1 cellular context compared by ENCODE assay signal in genomic region chr6:34246563-34247391, GRCh38.
TF ChIP-seq lines count a peak whose summit lies in the region.

No MANE protein-coding gene starts in this region.

TF ChIP-seq in K562, 482 proteins besides CTCF, POLR2A, EP300 and RAD21 (continued from another document and continues in another):
- TF ChIP-seq E4F1 (CRISPR knock-in tag; IDR thresholded peaks at IDR 0.05; ENCODE audit: borderline replicate concordance) (no peak), HMG20B (CRISPR knock-in tag; IDR thresholded peaks at IDR 0.05) (no peak), MAZ (CRISPR knock-in tag; conservative IDR thresholded peaks at IDR 0.05 in 1 of 2, IDR thresholded peaks at IDR 0.05 in 1 of 2) (peak in 1 of 2 experiments; percentile 47; a peak in 2 of 4 replicates), ARHGAP35 (IDR thresholded peaks at IDR 0.05; ENCODE audit: partially characterized antibody) (peak; percentile 13), POLR2AphosphoS2 (IDR thresholded peaks at IDR 0.05; ENCODE audit: low read length) (peak; percentile 96; the same call in 1 of the 2 replicates), ELF2 (CRISPR knock-in tag; IDR thresholded peaks at IDR 0.05) (peak; percentile 57; the same call in 1 of the 2 replicates), ZNF174 (CRISPR knock-in tag; IDR thresholded peaks at IDR 0.05) (no peak), BRCA1 (IDR thresholded peaks at IDR 0.05) (no peak), BRCA1 (CRISPR knock-in tag; IDR thresholded peaks at IDR 0.05) (no peak), MCM3 (IDR thresholded peaks at IDR 0.05) (no peak), CBX3 (IDR thresholded peaks at IDR 0.05; ENCODE audit: borderline replicate concordance in 1 of 2, low read length in 2 of 2) (peak in 1 of 2 experiments; percentile 39; a peak in 1 of 3 replicates), HCFC1 (IDR thresholded peaks at IDR 0.05; ENCODE audit: low read depth, low read length) (peak; percentile 9; the same call in 1 of the 2 replicates), ZKSCAN1 (IDR thresholded peaks at IDR 0.05; ENCODE audit: low read depth, low read length) (no peak), MAX (CRISPR knock-in tag; IDR thresholded peaks at IDR 0.05) (no peak), MYNN (IDR thresholded peaks at IDR 0.05) (peak; percentile 95), MYNN (CRISPR knock-in tag; IDR thresholded peaks at IDR 0.05) (no peak), POLR2AphosphoS5 (IDR thresholded peaks at IDR 0.05; ENCODE audit: control insufficient read depth, insufficient read depth, low read depth, low read length) (peak; percentile 89), MYBL2 (IDR thresholded peaks at IDR 0.05; ENCODE audit: low read depth) (no peak), MYBL2 (CRISPR knock-in tag; IDR thresholded peaks at IDR 0.05; ENCODE audit: borderline replicate concordance) (no peak), ZNF318 (IDR thresholded peaks at IDR 0.05; ENCODE audit: borderline replicate concordance in 1 of 2, low read depth in 1 of 2) (no peak), ZNF277 (CRISPR knock-in tag; IDR thresholded peaks at IDR 0.05; ENCODE audit: borderline replicate concordance) (no peak), GATAD2A (IDR thresholded peaks at IDR 0.05) (0 out of 2 replicates have a peak, but pooled peaks have one; percentile 22), TBP (optimal IDR thresholded peaks at IDR 0.05; ENCODE audit: low read depth, low read length) (no peak), ZNF431 (CRISPR knock-in tag; IDR thresholded peaks at IDR 0.05) (0 out of 2 replicates have a peak, but pooled peaks have one; percentile 12)
- TF ChIP-seq, protein P1, sequence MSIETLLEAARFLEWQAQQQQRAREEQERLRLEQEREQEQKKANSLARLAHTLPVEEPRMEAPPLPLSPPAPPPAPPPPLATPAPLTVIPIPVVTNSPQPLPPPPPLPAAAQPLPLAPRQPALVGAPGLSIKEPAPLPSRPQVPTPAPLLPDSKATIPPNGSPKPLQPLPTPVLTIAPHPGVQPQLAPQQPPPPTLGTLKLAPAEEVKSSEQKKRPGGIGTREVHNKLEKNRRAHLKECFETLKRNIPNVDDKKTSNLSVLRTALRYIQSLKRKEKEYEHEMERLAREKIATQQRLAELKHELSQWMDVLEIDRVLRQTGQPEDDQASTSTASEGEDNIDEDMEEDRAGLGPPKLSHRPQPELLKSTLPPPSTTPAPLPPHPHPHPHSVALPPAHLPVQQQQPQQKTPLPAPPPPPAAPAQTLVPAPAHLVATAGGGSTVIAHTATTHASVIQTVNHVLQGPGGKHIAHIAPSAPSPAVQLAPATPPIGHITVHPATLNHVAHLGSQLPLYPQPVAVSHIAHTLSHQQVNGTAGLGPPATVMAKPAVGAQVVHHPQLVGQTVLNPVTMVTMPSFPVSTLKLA (conservative IDR thresholded peaks at IDR 0.05): 0 out of 4 replicates have a peak, but pooled peaks of 1 of the 2 experiments have one; percentile 24
- TF ChIP-seq, protein P2, sequence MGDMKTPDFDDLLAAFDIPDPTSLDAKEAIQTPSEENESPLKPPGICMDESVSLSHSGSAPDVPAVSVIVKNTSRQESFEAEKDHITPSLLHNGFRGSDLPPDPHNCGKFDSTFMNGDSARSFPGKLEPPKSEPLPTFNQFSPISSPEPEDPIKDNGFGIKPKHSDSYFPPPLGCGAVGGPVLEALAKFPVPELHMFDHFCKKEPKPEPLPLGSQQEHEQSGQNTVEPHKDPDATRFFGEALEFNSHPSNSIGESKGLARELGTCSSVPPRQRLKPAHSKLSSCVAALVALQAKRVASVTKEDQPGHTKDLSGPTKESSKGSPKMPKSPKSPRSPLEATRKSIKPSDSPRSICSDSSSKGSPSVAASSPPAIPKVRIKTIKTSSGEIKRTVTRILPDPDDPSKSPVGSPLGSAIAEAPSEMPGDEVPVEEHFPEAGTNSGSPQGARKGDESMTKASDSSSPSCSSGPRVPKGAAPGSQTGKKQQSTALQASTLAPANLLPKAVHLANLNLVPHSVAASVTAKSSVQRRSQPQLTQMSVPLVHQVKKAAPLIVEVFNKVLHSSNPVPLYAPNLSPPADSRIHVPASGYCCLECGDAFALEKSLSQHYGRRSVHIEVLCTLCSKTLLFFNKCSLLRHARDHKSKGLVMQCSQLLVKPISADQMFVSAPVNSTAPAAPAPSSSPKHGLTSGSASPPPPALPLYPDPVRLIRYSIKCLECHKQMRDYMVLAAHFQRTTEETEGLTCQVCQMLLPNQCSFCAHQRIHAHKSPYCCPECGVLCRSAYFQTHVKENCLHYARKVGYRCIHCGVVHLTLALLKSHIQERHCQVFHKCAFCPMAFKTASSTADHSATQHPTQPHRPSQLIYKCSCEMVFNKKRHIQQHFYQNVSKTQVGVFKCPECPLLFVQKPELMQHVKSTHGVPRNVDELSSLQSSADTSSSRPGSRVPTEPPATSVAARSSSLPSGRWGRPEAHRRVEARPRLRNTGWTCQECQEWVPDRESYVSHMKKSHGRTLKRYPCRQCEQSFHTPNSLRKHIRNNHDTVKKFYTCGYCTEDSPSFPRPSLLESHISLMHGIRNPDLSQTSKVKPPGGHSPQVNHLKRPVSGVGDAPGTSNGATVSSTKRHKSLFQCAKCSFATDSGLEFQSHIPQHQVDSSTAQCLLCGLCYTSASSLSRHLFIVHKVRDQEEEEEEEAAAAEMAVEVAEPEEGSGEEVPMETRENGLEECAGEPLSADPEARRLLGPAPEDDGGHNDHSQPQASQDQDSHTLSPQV (IDR thresholded peaks at IDR 0.05): peak; percentile 76
- TF ChIP-seq, protein P3, sequence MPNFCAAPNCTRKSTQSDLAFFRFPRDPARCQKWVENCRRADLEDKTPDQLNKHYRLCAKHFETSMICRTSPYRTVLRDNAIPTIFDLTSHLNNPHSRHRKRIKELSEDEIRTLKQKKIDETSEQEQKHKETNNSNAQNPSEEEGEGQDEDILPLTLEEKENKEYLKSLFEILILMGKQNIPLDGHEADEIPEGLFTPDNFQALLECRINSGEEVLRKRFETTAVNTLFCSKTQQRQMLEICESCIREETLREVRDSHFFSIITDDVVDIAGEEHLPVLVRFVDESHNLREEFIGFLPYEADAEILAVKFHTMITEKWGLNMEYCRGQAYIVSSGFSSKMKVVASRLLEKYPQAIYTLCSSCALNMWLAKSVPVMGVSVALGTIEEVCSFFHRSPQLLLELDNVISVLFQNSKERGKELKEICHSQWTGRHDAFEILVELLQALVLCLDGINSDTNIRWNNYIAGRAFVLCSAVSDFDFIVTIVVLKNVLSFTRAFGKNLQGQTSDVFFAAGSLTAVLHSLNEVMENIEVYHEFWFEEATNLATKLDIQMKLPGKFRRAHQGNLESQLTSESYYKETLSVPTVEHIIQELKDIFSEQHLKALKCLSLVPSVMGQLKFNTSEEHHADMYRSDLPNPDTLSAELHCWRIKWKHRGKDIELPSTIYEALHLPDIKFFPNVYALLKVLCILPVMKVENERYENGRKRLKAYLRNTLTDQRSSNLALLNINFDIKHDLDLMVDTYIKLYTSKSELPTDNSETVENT (CRISPR knock-in tag; IDR thresholded peaks at IDR 0.05): peak; percentile 55; the same call in 1 of the 2 replicates
- TF ChIP-seq, protein P4, sequence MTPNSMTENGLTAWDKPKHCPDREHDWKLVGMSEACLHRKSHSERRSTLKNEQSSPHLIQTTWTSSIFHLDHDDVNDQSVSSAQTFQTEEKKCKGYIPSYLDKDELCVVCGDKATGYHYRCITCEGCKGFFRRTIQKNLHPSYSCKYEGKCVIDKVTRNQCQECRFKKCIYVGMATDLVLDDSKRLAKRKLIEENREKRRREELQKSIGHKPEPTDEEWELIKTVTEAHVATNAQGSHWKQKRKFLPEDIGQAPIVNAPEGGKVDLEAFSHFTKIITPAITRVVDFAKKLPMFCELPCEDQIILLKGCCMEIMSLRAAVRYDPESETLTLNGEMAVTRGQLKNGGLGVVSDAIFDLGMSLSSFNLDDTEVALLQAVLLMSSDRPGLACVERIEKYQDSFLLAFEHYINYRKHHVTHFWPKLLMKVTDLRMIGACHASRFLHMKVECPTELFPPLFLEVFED (CRISPR knock-in tag; conservative IDR thresholded peaks at IDR 0.05): peak; percentile 93
- TF ChIP-seq, protein P5, sequence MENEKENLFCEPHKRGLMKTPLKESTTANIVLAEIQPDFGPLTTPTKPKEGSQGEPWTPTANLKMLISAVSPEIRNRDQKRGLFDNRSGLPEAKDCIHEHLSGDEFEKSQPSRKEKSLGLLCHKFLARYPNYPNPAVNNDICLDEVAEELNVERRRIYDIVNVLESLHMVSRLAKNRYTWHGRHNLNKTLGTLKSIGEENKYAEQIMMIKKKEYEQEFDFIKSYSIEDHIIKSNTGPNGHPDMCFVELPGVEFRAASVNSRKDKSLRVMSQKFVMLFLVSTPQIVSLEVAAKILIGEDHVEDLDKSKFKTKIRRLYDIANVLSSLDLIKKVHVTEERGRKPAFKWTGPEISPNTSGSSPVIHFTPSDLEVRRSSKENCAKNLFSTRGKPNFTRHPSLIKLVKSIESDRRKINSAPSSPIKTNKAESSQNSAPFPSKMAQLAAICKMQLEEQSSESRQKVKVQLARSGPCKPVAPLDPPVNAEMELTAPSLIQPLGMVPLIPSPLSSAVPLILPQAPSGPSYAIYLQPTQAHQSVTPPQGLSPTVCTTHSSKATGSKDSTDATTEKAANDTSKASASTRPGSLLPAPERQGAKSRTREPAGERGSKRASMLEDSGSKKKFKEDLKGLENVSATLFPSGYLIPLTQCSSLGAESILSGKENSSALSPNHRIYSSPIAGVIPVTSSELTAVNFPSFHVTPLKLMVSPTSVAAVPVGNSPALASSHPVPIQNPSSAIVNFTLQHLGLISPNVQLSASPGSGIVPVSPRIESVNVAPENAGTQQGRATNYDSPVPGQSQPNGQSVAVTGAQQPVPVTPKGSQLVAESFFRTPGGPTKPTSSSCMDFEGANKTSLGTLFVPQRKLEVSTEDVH (IDR thresholded peaks at IDR 0.05; ENCODE audit: low read depth, partially characterized antibody): peak; percentile 72
